Comparison of ENCODE assay signal across 24 cellular contexts in the genomic region with DNA sequence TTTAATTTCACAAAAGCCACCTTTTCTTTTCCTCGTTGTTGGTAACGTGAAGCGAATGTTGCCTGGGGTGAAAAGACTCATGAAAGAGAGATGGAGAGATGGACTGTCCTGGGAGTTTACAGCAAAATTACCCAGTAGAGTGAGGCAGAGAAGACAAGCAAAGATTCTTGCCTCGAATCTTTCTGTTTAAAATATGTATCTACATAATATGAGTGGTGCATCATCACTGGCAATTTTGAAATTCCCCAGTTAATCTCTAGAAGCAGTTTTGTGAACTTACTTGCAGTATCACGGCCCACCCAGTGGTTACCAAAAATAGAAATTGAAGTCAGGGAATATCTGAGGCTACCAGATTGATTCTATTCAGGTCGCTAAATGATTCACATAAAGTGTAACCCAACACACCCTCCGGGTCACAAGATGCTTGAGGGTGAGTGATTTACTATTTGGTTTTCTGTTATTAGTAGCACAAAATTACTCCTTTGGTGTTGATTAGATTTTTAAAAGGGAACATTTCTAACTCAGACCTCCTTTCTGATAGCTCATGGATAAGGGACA.
A peak's percentile ranks its signal among the peaks of the same experiment; 100 is the strongest.
DNase-seq lines count a peak whose midpoint lies in the region; ATAC-seq, FAIRE-seq and TF ChIP-seq lines count a peak whose summit lies in the region.
"Had no signal": no experiment of that assay in that cellular context is flagged by ENCODE, and none has a peak within 500 bp of the region (broad histone marks: within the 10 kb centered on the region; RNA-seq: fewer than 3 reads in every experiment).

No MANE protein-coding gene starts in this region.

- CTCF ChIA-PET in HEK293 (lab: Yijun Ruan, JAX) = interaction anchor here (1.2 kb wide), 1 partner anchor 92 kb away, joined by 3 read pairs; no protein-coding TSS in a partner anchor

- H3K4me1 ChIP-seq in HEK293 (ENCODE audit: control insufficient read depth, insufficient read depth, low read length) = peaks cover 29% of the 10 kb centered on the region
- H3K4me1 ChIP-seq in small intestine (ENCODE audit: control insufficient read depth in 2 of 2, insufficient read depth in 1 of 2, low read depth in 1 of 2, low read length in 1 of 2) = peaks cover 0 to 6% of the 10 kb centered on the region in 2 donors
- H3K4me1 ChIP-seq: Peyer's patch, tibial nerve had no signal

- POLR2A ChIA-PET in HEK293 (lab: Yijun Ruan, JAX) = no interaction called here

- FAIRE-seq in small intestine (lab: Jason Lieb, UNC) = no peak
- FAIRE-seq: endothelial cell of umbilical vein had no signal

- no peak for ATAC-seq in GM21360 (IDR thresholded peaks at IDR 0.05; ENCODE audit: unreplicated experiment)
- ATAC-seq: HCT116; left colon; naive thymus-derived CD8-positive, alpha-beta T cell had no signal

- H3K9me3 ChIP-seq in HEK293 (ENCODE audit: control insufficient read depth, insufficient read depth, low read depth, low read length) = no peaks in the 10 kb centered on the region
- H3K9me3 ChIP-seq in small intestine (ENCODE audit: control insufficient read depth, low read depth) = no peaks in the 10 kb centered on the region
- H3K9me3 ChIP-seq: heart left ventricle, Peyer's patch, SJSA1, tibial nerve had no signal

- no peak for TF ChIP-seq CTCF in HEK293 (tag by site-specific recombination; IDR thresholded peaks at IDR 0.05)

- H3K27ac ChIP-seq in HEK293 (ENCODE audit: extremely low read depth, low read depth, low read length) = no peak overlapping the region
- no peak overlapping the region for H3K27ac ChIP-seq in small intestine (ENCODE audit: low read depth in 1 of 2, low read length in 1 of 2)
- H3K27ac ChIP-seq: Peyer's patch, SJSA1, tibial nerve had no signal

- peaks cover 0 to 5% of the 10 kb centered on the region in 2 experiments; a peak in 2 of 3 replicates for H3K36me3 ChIP-seq in HEK293 (ENCODE audit: control insufficient read depth in 2 of 2, insufficient read depth in 1 of 2, low read length in 2 of 2)
- no peaks in the 10 kb centered on the region for H3K36me3 ChIP-seq in small intestine (ENCODE audit: control insufficient read depth in 2 of 2, insufficient read depth in 2 of 2, low read length in 2 of 2)
- H3K36me3 ChIP-seq: heart left ventricle, MG63, Peyer's patch, SJSA1, tibial nerve had no signal

- DNase-seq in OCI-M1 (lab: John Stamatoyannopoulos, UW) (peak; percentile 40), dedifferentiated amniotic fluid mesenchymal stem cell (ENCODE audit: extremely low spot score) (peak; percentile 91), putamen (ENCODE audit: low spot score) (peak; percentile 38), KG1 (lab: John Stamatoyannopoulos, UW) (no peak), small intestine (no peak)
- DNase-seq: activated naive CD4-positive, alpha-beta T cell treated with anti-CD3 and anti-CD28 coated beads, Interleukin-2, amount 10 ng/mL, durations not matched to agents 7 days and 5 days; activated T-cell treated with anti-CD3 and anti-CD28 coated beads, Interleukin-2, amount 50 U/mL, for 48 hours; aorta; CD4-positive, CD25-positive, alpha-beta regulatory T cell; heart left ventricle; left colon; MG63; naive thymus-derived CD8-positive, alpha-beta T cell; NCI-H1417; NCI-H2107; NCI-H510A; Peyer's patch; T-helper 1 cell had no signal

- no peak overlapping the region for H3K4me3 ChIP-seq in HEK293 (ENCODE audit: low read depth, low read length)
- H3K4me3 ChIP-seq in small intestine (ENCODE audit: low read depth in 1 of 2, low read length in 2 of 2) = no peak overlapping the region
- H3K4me3 ChIP-seq: heart left ventricle, MG63, Peyer's patch, SJSA1, tibial nerve had no signal

- no peaks in the 10 kb centered on the region for H3K27me3 ChIP-seq in small intestine (ENCODE audit: control insufficient read depth in 2 of 2, insufficient read depth in 2 of 2, low read length in 2 of 2)
- H3K27me3 ChIP-seq: MG63, Peyer's patch, SJSA1, tibial nerve had no signal

- WGBS in small intestine, 3 donors = 73 to 91% (median 78%) methylated on average over 7 of the region's 7 CpGs

TF ChIP-seq in HEK293, 187 proteins besides CTCF, POLR2A, EP300 and RAD21:
- TF ChIP-seq, protein P1, sequence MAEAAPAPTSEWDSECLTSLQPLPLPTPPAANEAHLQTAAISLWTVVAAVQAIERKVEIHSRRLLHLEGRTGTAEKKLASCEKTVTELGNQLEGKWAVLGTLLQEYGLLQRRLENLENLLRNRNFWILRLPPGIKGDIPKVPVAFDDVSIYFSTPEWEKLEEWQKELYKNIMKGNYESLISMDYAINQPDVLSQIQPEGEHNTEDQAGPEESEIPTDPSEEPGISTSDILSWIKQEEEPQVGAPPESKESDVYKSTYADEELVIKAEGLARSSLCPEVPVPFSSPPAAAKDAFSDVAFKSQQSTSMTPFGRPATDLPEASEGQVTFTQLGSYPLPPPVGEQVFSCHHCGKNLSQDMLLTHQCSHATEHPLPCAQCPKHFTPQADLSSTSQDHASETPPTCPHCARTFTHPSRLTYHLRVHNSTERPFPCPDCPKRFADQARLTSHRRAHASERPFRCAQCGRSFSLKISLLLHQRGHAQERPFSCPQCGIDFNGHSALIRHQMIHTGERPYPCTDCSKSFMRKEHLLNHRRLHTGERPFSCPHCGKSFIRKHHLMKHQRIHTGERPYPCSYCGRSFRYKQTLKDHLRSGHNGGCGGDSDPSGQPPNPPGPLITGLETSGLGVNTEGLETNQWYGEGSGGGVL (tag by site-specific recombination; IDR thresholded peaks at IDR 0.05) = no peak
- peak; percentile 18; the same call in 1 of the 2 replicates for TF ChIP-seq OSR2 (tag by site-specific recombination; IDR thresholded peaks at IDR 0.05)
- no peak for TF ChIP-seq ZNF585B (tag by site-specific recombination; IDR thresholded peaks at IDR 0.05)
- no peak for TF ChIP-seq ZEB2 (tag by site-specific recombination; IDR thresholded peaks at IDR 0.05)
- TF ChIP-seq, protein P2, sequence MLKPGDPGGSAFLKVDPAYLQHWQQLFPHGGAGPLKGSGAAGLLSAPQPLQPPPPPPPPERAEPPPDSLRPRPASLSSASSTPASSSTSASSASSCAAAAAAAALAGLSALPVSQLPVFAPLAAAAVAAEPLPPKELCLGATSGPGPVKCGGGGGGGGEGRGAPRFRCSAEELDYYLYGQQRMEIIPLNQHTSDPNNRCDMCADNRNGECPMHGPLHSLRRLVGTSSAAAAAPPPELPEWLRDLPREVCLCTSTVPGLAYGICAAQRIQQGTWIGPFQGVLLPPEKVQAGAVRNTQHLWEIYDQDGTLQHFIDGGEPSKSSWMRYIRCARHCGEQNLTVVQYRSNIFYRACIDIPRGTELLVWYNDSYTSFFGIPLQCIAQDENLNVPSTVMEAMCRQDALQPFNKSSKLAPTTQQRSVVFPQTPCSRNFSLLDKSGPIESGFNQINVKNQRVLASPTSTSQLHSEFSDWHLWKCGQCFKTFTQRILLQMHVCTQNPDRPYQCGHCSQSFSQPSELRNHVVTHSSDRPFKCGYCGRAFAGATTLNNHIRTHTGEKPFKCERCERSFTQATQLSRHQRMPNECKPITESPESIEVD (tag by site-specific recombination; IDR thresholded peaks at IDR 0.05) = 0 out of 2 replicates have a peak, but pooled peaks have one; percentile 11
- peak; percentile 49 for TF ChIP-seq ZNF366 (tag by site-specific recombination; conservative IDR thresholded peaks at IDR 0.05)
- TF ChIP-seq FEZF1 (tag by site-specific recombination; IDR thresholded peaks at IDR 0.05) = peak; percentile 15; the same call in 1 of the 2 replicates

Comparison
In these comparisons a context has a peak if more than half of its experiments do, and no peak if none do; other contexts are left out.
1. DNase-seq: peak in OCI-M1 (single experiment), dedifferentiated amniotic fluid mesenchymal stem cell (single experiment) and putamen (single experiment); none in KG1 (single experiment) and small intestine (single experiment).